ENCODE assay signal across 23 cellular contexts in genomic region chr6:108999428-108999827, GRCh38.
DNase-seq lines count a peak whose midpoint lies in the region; ATAC-seq and TF ChIP-seq lines count a peak whose summit lies in the region.
"Had no signal": no experiment of that assay in that cellular context is flagged by ENCODE, and none has a peak within 500 bp of the region (broad histone marks: within the 10 kb centered on the region; RNA-seq: fewer than 3 reads in every experiment).

No MANE protein-coding gene starts in this region.

- TF ChIP-seq CTCF in right atrium auricular region (IDR thresholded peaks at IDR 0.05) (no peak), psoas muscle (IDR thresholded peaks at IDR 0.05) (no peak)

- peak overlapping the region in 1 of 2 donors; percentile 97 for H3K27ac ChIP-seq in right atrium auricular region
- peak overlapping the region; percentile 97 for H3K27ac ChIP-seq in psoas muscle
- H3K27ac ChIP-seq: A549; BLaER1 treated with 17β-estradiol and CSF1 and Interleukin-3, amounts not matched to agents 10 nM and 100 nM had no signal

- ATAC-seq in Right ventricle myocardium superior (ENCODE audit: poor library complexity) (peak; percentile 27), left ventricle myocardium superior (peak; percentile 22), left cardiac atrium (no peak), psoas muscle (no peak), HG03025 (IDR thresholded peaks at IDR 0.05; ENCODE audit: low FRiP score, unreplicated experiment) (no peak)
- ATAC-seq: A549, GM12878, GM23338, HCT116 had no signal

- 50 to 67% (median 55%) methylated on average over 5 of the region's 5 CpGs for WGBS in psoas muscle, 3 donors

- H3K27me3 ChIP-seq in right atrium auricular region (no peaks in the 10 kb centered on the region), psoas muscle (ENCODE audit: insufficient read depth in 3 of 3, low read length in 2 of 3) (no peaks in the 10 kb centered on the region)
- H3K27me3 ChIP-seq: BE2C; BLaER1 treated with 17β-estradiol and CSF1 and Interleukin-3, amounts not matched to agents 10 nM and 100 nM had no signal

- H3K4me3 ChIP-seq in right atrium auricular region (no peak overlapping the region), psoas muscle (no peak overlapping the region)
- H3K4me3 ChIP-seq: A549; BLaER1 treated with 17β-estradiol and CSF1 and Interleukin-3, amounts not matched to agents 10 nM and 100 nM; GM12878; GM23338 had no signal

- DNase-seq in Right ventricle myocardium superior (no peak), right atrium auricular region (ENCODE audit: low spot score) (no peak), left ventricle myocardium superior (no peak), left cardiac atrium (no peak), psoas muscle (no peak), SW 1271 (lab: John Stamatoyannopoulos, UW) (no peak)
- DNase-seq: 8988T; ACHN; AML-193; BE2C; CD4-positive, alpha-beta T cell; CD8-positive, alpha-beta memory T cell; DMS 273 treated with DMSO at 0.1 percent for 48 hours; DMS79; EL; GDM1; H9 had no signal

- intact Hi-C loops in Right ventricle myocardium superior (cut with DNase I) (loop anchor here (10.0 kb wide), 1 partner anchor 95 kb away; no protein-coding TSS in a partner anchor), left ventricle myocardium superior (cut with micrococcal nuclease) (no loop called here), left cardiac atrium (cut with DNase I) (no loop called here), psoas muscle (cut with DNase I) (no loop called here)

- peaks cover 0 to 60% of the 10 kb centered on the region in 2 donors for H3K4me1 ChIP-seq in right atrium auricular region
- H3K4me1 ChIP-seq in psoas muscle: peaks cover 84% of the 10 kb centered on the region

- no peaks in the 10 kb centered on the region for H3K9me3 ChIP-seq in right atrium auricular region
- no peaks in the 10 kb centered on the region for H3K9me3 ChIP-seq in psoas muscle
- H3K9me3 ChIP-seq: A549; BE2C; BLaER1 treated with 17β-estradiol and CSF1 and Interleukin-3, amounts not matched to agents 10 nM and 100 nM had no signal

- H3K36me3 ChIP-seq in right atrium auricular region (peaks cover 48% of the 10 kb centered on the region), psoas muscle (ENCODE audit: insufficient read depth in 1 of 2, low read depth in 1 of 2) (peaks cover 3 to 57% of the 10 kb centered on the region in 2 donors)
- H3K36me3 ChIP-seq: BE2C had no signal

Comparison
In these comparisons a context has a peak if more than half of its experiments do, and no peak if none do; other contexts are left out.
1. ATAC-seq: peak in Right ventricle myocardium superior (single experiment) and left ventricle myocardium superior (single experiment); none in left cardiac atrium (0 of 2), psoas muscle (0 of 4) and HG03025 (single experiment).